In genomic region chr2:27370026-27370815, GRCh38 we compare ENCODE assay signal across 8 cellular contexts. TPM values are rescaled to one million over a fixed set of nuclear protein-coding genes. Genes with fewer than 3 reads are reported as not detected.
DNase-seq lines count a peak whose midpoint lies in the region; ATAC-seq, FAIRE-seq and TF ChIP-seq lines count a peak whose summit lies in the region.

Gene EIF2B4, minus strand, starts transcription at chr2:27370338. Its CDS starts 24 bp downstream, at chr2:27370314.
Gene SNX17, plus strand, starts transcription at chr2:27370616. Its CDS starts 128 bp downstream, at chr2:27370744.

- ATAC-seq in HG02571 (IDR thresholded peaks at IDR 0.05; ENCODE audit: unreplicated experiment): peak; percentile 91

- H3K4me3 ChIP-seq in NB4 (ENCODE audit: low read depth, low read length): peak within 1 kb of the TSS; percentile 93
- H3K4me3 ChIP-seq in SK-N-MC: peak within 1 kb of the TSS; percentile 94
- peak within 1 kb of the TSS; percentile 87 to 96 for H3K4me3 ChIP-seq in neutrophil (ENCODE audit: low read depth in 1 of 2, low read length in 1 of 2)

- TF ChIP-seq POLR2A in NB4 (IDR thresholded peaks at IDR 0.05; ENCODE audit: extremely low read depth, insufficient read length): peak; percentile 58

- POLR2A ChIA-PET in GM10248 (lab: Yijun Ruan, JAX): interaction anchor here (0.5 to 1.6 kb wide), 2 partner anchors 11 to 1227 kb away, joined by 7 read pairs; partner anchors contain the start of gene ZNF513

- no peaks in the 10 kb centered on the region for H3K27me3 Mint-ChIP-seq in activated naive CD4-positive, alpha-beta T cell treated with anti-CD3 and anti-CD28 coated beads, Interleukin-2, amount 10 ng/mL, durations not matched to agents 7 days and 5 days

- no peak for FAIRE-seq in frontal cortex (lab: Jason Lieb, UNC)

- H3K36me3 Mint-ChIP-seq in activated naive CD4-positive, alpha-beta T cell treated with anti-CD3 and anti-CD28 coated beads, Interleukin-2, amount 10 ng/mL, durations not matched to agents 7 days and 5 days: peaks cover 62% of the 10 kb centered on the region

- TF ChIP-seq CTCF in GM10248 (IDR thresholded peaks at IDR 0.05; ENCODE audit: control extremely low read depth, extremely low read depth, low read depth, missing control alignments): peak; percentile 94
- TF ChIP-seq CTCF in NB4 (IDR thresholded peaks at IDR 0.05; ENCODE audit: low read depth, low read length): peak; percentile 70
- peak; percentile 86 for TF ChIP-seq CTCF in neutrophil (IDR thresholded peaks at IDR 0.05)

- H3K9me3 ChIP-seq in SK-N-MC (ENCODE audit: low read depth, low read length): no peaks in the 10 kb centered on the region
- H3K9me3 ChIP-seq in neutrophil: no peaks in the 10 kb centered on the region

- H3K36me3 ChIP-seq in SK-N-MC (ENCODE audit: insufficient read depth, low read length): peaks cover 65% of the 10 kb centered on the region
- H3K36me3 ChIP-seq in neutrophil: peaks cover 52% of the 10 kb centered on the region

- H3K4me1 Mint-ChIP-seq in activated naive CD4-positive, alpha-beta T cell treated with anti-CD3 and anti-CD28 coated beads, Interleukin-2, amount 10 ng/mL, durations not matched to agents 7 days and 5 days: peaks cover 52% of the 10 kb centered on the region

- CTCF ChIA-PET in GM10248 (lab: Yijun Ruan, JAX): interaction anchor here (0.7 to 2.3 kb wide), 18 partner anchors 8 to 313 kb away, joined by 3 to 13 read pairs (median 4); partner anchors contain the start of genes CCDC121, GPN1, GTF3C2 and NRBP1
- CTCF ChIA-PET in activated naive CD4-positive, alpha-beta T cell treated with anti-CD3 and anti-CD28 coated beads, Interleukin-2, amount 10 ng/mL, durations not matched to agents 7 days and 5 days (lab: Charles Lee): interaction anchor here (1.0 to 2.8 kb wide), 8 partner anchors 10 to 91 kb away, joined by 3 to 14 read pairs (median 4); partner anchors contain the start of gene ZNF513

- no peaks in the 10 kb centered on the region for H3K27me3 ChIP-seq in neutrophil

- H3K27ac ChIP-seq in SK-N-MC (peak within 1 kb of the TSS; percentile 77), neutrophil (peak within 1 kb of the TSS; percentile 90), substantia nigra (ENCODE audit: low read depth, low read length, poor library complexity, severe bottlenecking) (peak within 1 kb of the TSS; percentile 90)

- H3K9me3 Mint-ChIP-seq in activated naive CD4-positive, alpha-beta T cell treated with anti-CD3 and anti-CD28 coated beads, Interleukin-2, amount 10 ng/mL, durations not matched to agents 7 days and 5 days: no peaks in the 10 kb centered on the region

- peak within 1 kb of the TSS; percentile 98 for H3K4me3 Mint-ChIP-seq in activated naive CD4-positive, alpha-beta T cell treated with anti-CD3 and anti-CD28 coated beads, Interleukin-2, amount 10 ng/mL, durations not matched to agents 7 days and 5 days

- peaks cover 34 to 36% of the 10 kb centered on the region in 2 experiments for H3K4me1 ChIP-seq in neutrophil (ENCODE audit: control insufficient read depth in 1 of 2, insufficient read depth in 1 of 2, low read depth in 1 of 2, low read length in 1 of 2)

- H3K27ac Mint-ChIP-seq in activated naive CD4-positive, alpha-beta T cell treated with anti-CD3 and anti-CD28 coated beads, Interleukin-2, amount 10 ng/mL, durations not matched to agents 7 days and 5 days: peak within 1 kb of the TSS; percentile 93

- H3K9ac ChIP-seq in SK-N-MC (ENCODE audit: insufficient read length): peak within 1 kb of the TSS; percentile 98

- DNase-seq in GM10248 (ENCODE audit: extremely low spot score) (peak; percentile 96), NB4 (ENCODE audit: low read depth) (peak; percentile 100), SK-N-MC (ENCODE audit: low read depth, low spot score) (peak; percentile 97), frontal cortex (ENCODE audit: low spot score in 2 of 2) (peak; percentile 96 to 97), substantia nigra (lab: John Stamatoyannopoulos, UW) (peak; percentile 91 to 100 (median 99))
- peak; percentile 100 for DNase-seq in activated naive CD4-positive, alpha-beta T cell treated with anti-CD3 and anti-CD28 coated beads, Interleukin-2, amount 10 ng/mL, durations not matched to agents 7 days and 5 days

RNA-seq across cellular contexts. Expression of gene EIF2B4, which starts in this region (rescaled TPM):
- 16.7 TPM for total RNA-seq in frontal cortex

RNA-seq across cellular contexts. Expression of gene SNX17, which starts in this region (rescaled TPM):
- total RNA-seq in frontal cortex: 47.7 TPM

Comparison
In these comparisons a context has a peak if more than half of its experiments do, and no peak if none do; other contexts are left out.
1. Peak in every context shown above with its lines: DNase-seq, ATAC-seq, H3K4me3 ChIP-seq and H3K27ac ChIP-seq.